8 cellular contexts compared by ENCODE assay signal in the genomic region with DNA sequence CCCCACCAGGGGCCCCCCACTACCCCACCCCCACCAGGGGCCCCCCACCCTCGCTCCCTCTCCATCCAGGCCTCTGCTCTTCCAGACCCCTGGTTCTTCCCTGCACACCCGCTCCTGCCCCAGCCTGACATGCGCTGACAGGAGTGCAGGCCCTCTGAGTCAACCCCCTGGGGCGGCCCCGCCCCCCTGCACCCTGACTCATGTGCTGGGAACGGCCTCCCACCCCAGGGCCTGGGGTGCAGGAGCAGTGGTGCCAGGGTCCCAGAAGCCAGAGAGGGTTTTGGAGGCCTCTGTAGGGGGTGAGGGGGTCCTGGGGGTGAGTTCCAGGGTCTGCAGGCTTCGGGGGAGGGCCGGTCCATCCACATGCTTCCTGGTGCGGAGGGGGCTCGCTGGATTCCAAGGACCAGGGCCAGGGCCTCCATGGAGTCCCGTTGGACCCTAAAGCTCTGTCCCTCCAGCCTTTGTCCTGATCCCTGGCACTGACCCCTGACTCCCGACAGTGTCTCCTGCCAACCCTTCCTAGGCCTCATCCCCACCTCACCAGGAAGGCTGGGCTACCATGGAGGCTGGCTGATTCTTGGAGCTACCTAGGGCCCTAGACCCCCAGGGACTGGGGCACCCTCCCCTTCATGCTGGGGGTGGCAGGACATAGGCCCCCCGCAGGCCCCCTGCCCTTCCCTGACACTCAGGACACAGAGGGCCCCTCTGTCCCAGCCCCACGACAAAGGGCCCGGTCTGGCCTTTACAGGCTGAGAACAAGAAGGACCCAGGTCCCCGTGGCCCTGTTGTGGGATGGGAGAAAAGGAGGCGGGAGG. TPM values are rescaled to one million over a fixed set of nuclear protein-coding genes. Genes with fewer than 3 reads are reported as not detected.
DNase-seq lines count a peak whose midpoint lies in the region; ATAC-seq, FAIRE-seq and TF ChIP-seq lines count a peak whose summit lies in the region.

No MANE protein-coding gene starts in this region.

- H3K27ac ChIP-seq in Karpas-422 (ENCODE audit: low read length) = no peak overlapping the region

- H2AFZ ChIP-seq in Karpas-422 (ENCODE audit: low read length) = no peak overlapping the region

- peak overlapping the region; percentile 45 for H3K4me3 Mint-ChIP-seq in WTC11

- no peak for FAIRE-seq in H54 (lab: Jason Lieb, UNC)

- peaks cover 4% of the 10 kb centered on the region; the same call in 1 of the 2 replicates for H3K4me1 ChIP-seq in Karpas-422 (ENCODE audit: low read length)

- no peak for TF ChIP-seq CTCF in WTC11 (IDR thresholded peaks at IDR 0.05)

- H3K27me3 Mint-ChIP-seq in WTC11 (ENCODE audit: low read depth) = no peaks in the 10 kb centered on the region; the same call in 1 of the 2 replicates

- H3K9me3 ChIP-seq in Karpas-422 (ENCODE audit: low read length) = no peaks in the 10 kb centered on the region

- CTCF ChIA-PET in WTC11 (lab: Charles Lee) = interaction anchor here (0.5 to 1.6 kb wide), 7 partner anchors 13 to 143 kb away, joined by 3 to 8 read pairs (median 3); no protein-coding TSS in a partner anchor

- TF ChIP-seq POLR2A in H54 (IDR thresholded peaks at IDR 0.05; ENCODE audit: low read depth, low read length) = no peak; the same call in 1 of the 2 replicates

- H3K36me3 Mint-ChIP-seq in WTC11 = peaks cover 4% of the 10 kb centered on the region; the same call in 1 of the 2 replicates

- no peaks in the 10 kb centered on the region for H3K27me3 ChIP-seq in Karpas-422 (ENCODE audit: low read length)

- H4K20me1 ChIP-seq in Karpas-422 (ENCODE audit: insufficient read depth, low read depth, low read length) = no peaks in the 10 kb centered on the region

- no peak overlapping the region for H3K4me2 ChIP-seq in Karpas-422 (ENCODE audit: low read depth, low read length, poor library complexity, severe bottlenecking)

- H3K9ac ChIP-seq in Karpas-422 (ENCODE audit: low read length) = no peak overlapping the region

- POLR2A ChIA-PET in WTC11 (lab: Charles Lee) = interaction anchor here (0.8 to 1.0 kb wide), 2 partner anchors 17 to 23 kb away, joined by 3 to 4 read pairs; no protein-coding TSS in a partner anchor

- H3K9me2 ChIP-seq in Karpas-422 (replicated peaks; ENCODE audit: insufficient read depth, low read length) = no peaks in the 10 kb centered on the region

- H3K27ac Mint-ChIP-seq in WTC11 = no peak overlapping the region

- peaks cover 6% of the 10 kb centered on the region for H3K4me1 Mint-ChIP-seq in WTC11

- H3K36me3 ChIP-seq in Karpas-422 (ENCODE audit: insufficient read depth, low read length) = no peaks in the 10 kb centered on the region

- H3K79me2 ChIP-seq in Karpas-422 (ENCODE audit: low read length) = no peaks in the 10 kb centered on the region

- DNase-seq in 8988T (peak; percentile 100), H54 (ENCODE audit: insufficient read length, low spot score) (peak; percentile 100), WTC11 (ENCODE audit: low spot score) (no peak), islet precursor cell (peak; percentile 96), GM19240 (ENCODE audit: insufficient read length, low spot score) (no peak), Karpas-422 (no peak)
- no peak for DNase-seq in activated effector memory CD4-positive, alpha-beta T cell treated with Interleukin-2 at 50 U/mL for 16 hours

- ATAC-seq in WTC11 = no peak
- ATAC-seq in HG02798 (IDR thresholded peaks at IDR 0.05; ENCODE audit: poor library complexity, unreplicated experiment) = no peak

- no peaks in the 10 kb centered on the region for H3K9me3 Mint-ChIP-seq in WTC11

- H3K4me3 ChIP-seq in Karpas-422 (ENCODE audit: low read length) = no peak overlapping the region

TF ChIP-seq in WTC11, 78 proteins besides CTCF, POLR2A, EP300 and RAD21:
- TF ChIP-seq, protein P1, sequence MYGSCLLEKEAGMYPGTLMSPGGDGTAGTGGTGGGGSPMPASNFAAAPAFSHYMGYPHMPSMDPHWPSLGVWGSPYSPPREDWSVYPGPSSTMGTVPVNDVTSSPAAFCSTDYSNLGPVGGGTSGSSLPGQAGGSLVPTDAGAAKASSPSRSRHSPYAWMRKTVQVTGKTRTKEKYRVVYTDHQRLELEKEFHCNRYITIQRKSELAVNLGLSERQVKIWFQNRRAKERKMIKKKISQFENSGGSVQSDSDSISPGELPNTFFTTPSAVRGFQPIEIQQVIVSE (CRISPR knock-in tag; IDR thresholded peaks at IDR 0.05; ENCODE audit: borderline replicate concordance) = no peak
- TF ChIP-seq, protein P2, sequence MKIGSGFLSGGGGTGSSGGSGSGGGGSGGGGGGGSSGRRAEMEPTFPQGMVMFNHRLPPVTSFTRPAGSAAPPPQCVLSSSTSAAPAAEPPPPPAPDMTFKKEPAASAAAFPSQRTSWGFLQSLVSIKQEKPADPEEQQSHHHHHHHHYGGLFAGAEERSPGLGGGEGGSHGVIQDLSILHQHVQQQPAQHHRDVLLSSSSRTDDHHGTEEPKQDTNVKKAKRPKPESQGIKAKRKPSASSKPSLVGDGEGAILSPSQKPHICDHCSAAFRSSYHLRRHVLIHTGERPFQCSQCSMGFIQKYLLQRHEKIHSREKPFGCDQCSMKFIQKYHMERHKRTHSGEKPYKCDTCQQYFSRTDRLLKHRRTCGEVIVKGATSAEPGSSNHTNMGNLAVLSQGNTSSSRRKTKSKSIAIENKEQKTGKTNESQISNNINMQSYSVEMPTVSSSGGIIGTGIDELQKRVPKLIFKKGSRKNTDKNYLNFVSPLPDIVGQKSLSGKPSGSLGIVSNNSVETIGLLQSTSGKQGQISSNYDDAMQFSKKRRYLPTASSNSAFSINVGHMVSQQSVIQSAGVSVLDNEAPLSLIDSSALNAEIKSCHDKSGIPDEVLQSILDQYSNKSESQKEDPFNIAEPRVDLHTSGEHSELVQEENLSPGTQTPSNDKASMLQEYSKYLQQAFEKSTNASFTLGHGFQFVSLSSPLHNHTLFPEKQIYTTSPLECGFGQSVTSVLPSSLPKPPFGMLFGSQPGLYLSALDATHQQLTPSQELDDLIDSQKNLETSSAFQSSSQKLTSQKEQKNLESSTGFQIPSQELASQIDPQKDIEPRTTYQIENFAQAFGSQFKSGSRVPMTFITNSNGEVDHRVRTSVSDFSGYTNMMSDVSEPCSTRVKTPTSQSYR (CRISPR knock-in tag; IDR thresholded peaks at IDR 0.05) = no peak
- TF ChIP-seq, protein P3, sequence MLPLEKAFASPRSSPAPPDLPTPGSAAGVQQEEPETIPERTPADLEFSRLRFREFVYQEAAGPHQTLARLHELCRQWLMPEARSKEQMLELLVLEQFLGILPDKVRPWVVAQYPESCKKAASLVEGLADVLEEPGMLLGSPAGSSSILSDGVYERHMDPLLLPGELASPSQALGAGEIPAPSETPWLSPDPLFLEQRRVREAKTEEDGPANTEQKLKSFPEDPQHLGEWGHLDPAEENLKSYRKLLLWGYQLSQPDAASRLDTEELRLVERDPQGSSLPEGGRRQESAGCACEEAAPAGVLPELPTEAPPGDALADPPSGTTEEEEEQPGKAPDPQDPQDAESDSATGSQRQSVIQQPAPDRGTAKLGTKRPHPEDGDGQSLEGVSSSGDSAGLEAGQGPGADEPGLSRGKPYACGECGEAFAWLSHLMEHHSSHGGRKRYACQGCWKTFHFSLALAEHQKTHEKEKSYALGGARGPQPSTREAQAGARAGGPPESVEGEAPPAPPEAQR (CRISPR knock-in tag; IDR thresholded peaks at IDR 0.05) = no peak
- TF ChIP-seq JAZF1 (CRISPR knock-in tag; IDR thresholded peaks at IDR 0.05) (no peak), PRRX2 (CRISPR knock-in tag; IDR thresholded peaks at IDR 0.05) (no peak), ZNF121 (CRISPR knock-in tag; IDR thresholded peaks at IDR 0.05) (no peak), ATF1 (CRISPR knock-in tag; IDR thresholded peaks at IDR 0.05) (no peak)
- TF ChIP-seq, protein P4, sequence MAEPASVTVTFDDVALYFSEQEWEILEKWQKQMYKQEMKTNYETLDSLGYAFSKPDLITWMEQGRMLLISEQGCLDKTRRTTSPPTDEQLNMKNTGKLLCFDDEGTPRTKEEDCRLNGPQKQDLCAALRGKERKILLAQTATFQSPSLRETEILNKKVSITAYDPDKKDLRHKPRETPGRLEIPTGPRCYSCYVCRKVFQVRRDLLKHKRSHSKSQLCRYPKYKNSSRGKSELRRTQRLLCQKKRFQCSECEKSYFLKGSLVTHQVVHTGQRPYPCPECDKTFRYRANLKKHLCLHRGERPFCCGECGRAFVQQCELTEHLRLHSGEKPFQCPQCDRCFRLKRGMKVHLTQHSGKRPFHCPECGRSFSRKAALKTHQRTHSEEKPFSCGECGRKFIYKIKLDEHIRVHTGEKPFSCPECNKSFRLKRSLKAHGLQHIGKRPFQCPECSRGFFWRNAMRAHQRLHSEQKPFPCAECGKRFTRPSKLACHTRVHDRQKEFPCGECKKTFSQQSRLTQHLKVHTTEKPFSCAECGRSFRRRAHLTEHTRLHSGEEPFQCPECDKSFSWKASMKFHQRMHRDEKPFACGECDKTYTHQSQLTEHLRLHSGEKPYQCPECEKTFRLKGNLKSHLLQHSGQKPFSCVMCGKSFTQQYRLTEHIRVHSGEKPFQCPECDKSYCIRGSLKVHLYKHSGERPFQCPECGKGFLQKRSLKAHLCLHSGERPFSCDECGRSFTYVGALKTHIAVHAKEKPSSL (CRISPR knock-in tag; conservative IDR thresholded peaks at IDR 0.05) = no peak

RNA-seq across cellular contexts. Expression of a gene that starts 0.6 kb away (rescaled TPM):
- total RNA-seq in WTC11 (2021) = 17.3 to 23.4 TPM (median 21.4 TPM) in 3 replicates
- 0.76 TPM in 1 of 2 replicates, not detected in the other for total RNA-seq in Karpas-422 (2014; rRNA removed; shearing (Covaris generic); ENCODE audit: low replicate concordance)

RNA-seq across cellular contexts. Expression of a gene that starts 21.4 kb away (rescaled TPM):
- 85.2 to 98.9 TPM (median 91.8 TPM) in 3 replicates for total RNA-seq in WTC11 (2021)
- total RNA-seq in Karpas-422 (2014; rRNA removed; shearing (Covaris generic); ENCODE audit: low replicate concordance) = 28.9 and 34.6 TPM in 2 replicates

RNA-seq across cellular contexts. Expression of a gene that starts 24.1 kb away (rescaled TPM):
- 88.0 to 113 TPM (median 97.8 TPM) in 3 replicates for total RNA-seq in WTC11 (2021)
- not detected in 2 replicates for total RNA-seq in Karpas-422 (2014; rRNA removed; shearing (Covaris generic); ENCODE audit: low replicate concordance)

RNA-seq across cellular contexts. Expression of a gene that starts 48.4 kb away (rescaled TPM):
- total RNA-seq in WTC11 (2021) = 13.2 to 17.6 TPM (median 16.6 TPM) in 3 replicates
- total RNA-seq in Karpas-422 (2014; rRNA removed; shearing (Covaris generic); ENCODE audit: low replicate concordance) = 1.4 and 2.2 TPM in 2 replicates

RNA-seq across cellular contexts. Expression of a gene that starts 56.7 kb away (rescaled TPM):
- total RNA-seq in WTC11 (2021) = 49.5 to 56.8 TPM (median 55.2 TPM) in 3 replicates
- 13.5 and 25.4 TPM in 2 replicates for total RNA-seq in Karpas-422 (2014; rRNA removed; shearing (Covaris generic); ENCODE audit: low replicate concordance)

Comparison
In these comparisons a context has a peak if more than half of its experiments do, and no peak if none do; other contexts are left out.
1. DNase-seq: peak in 8988T (single experiment), H54 (single experiment) and islet precursor cell (single experiment); none in WTC11 (single experiment), GM19240 (single experiment), activated effector memory CD4-positive, alpha-beta T cell treated with Interleukin-2 at 50 U/mL for 16 hours (single experiment) and Karpas-422 (single experiment).
2. RNA of a gene that starts 0.6 kb away (total RNA-seq): 17.3 to 23.4 TPM in WTC11; 0.76 TPM in Karpas-422; every median in the first group is over 10 times any median in the second.
3. RNA of a gene that starts 24.1 kb away (total RNA-seq): 88.0 to 113 TPM in WTC11; not detected in Karpas-422; every median in the first group is over 10 times any median in the second.